Comparison of ENCODE assay signal across 12 cellular contexts in the genomic region with DNA sequence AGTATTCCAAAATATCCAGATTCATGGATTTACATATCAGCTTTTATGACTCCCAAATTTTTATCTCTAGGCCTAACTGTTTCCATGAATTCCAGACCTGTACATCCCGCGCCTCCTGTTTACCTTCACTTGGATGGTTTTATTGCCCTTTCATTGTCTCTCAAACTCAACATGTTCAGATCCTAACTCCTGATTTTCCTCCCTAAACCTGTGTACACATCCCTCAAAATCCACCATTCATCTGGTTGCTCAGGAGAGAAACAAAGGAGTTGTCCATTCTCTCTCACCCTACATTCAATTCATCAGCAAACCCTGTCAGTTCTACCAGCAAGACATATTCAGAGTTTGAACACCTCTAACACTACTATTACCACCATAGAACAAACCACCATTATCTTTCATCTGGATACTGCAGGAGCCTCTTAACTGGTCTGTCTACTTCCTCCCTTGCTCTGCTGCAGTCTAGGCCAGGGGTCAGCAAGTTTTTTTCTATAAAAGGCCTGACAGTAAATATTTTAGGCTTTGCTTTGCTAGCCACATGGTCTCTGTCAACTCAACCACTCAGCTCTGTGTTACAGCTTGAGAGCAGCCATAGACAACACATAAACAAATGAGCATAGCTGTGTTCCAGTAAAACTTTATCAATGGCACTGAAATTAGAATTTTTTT. TPM values are rescaled to one million over a fixed set of nuclear protein-coding genes. Genes with fewer than 3 reads are reported as not detected.
DNase-seq lines count a peak whose midpoint lies in the region; ATAC-seq and TF ChIP-seq lines count a peak whose summit lies in the region.
"Had no signal": no experiment of that assay in that cellular context is flagged by ENCODE, and none has a peak within 500 bp of the region (broad histone marks: within the 10 kb centered on the region; RNA-seq: fewer than 3 reads in every experiment).

No MANE protein-coding gene starts in this region.

- no peak for TF ChIP-seq CTCF in activated CD8-positive, alpha-beta T cell treated with anti-CD3 and anti-CD28 coated beads for 36 hours (IDR thresholded peaks at IDR 0.05)
- TF ChIP-seq CTCF in VCaP (conservative IDR thresholded peaks at IDR 0.05) (no peak), foreskin fibroblast (IDR thresholded peaks at IDR 0.05; ENCODE audit: low read depth, low read length) (no peak)

- H3K27me3 Mint-ChIP-seq in activated CD8-positive, alpha-beta T cell treated with anti-CD3 and anti-CD28 coated beads for 36 hours = peaks cover 3% of the 10 kb centered on the region
- H3K27me3 Mint-ChIP-seq in activated CD8-positive, alpha-beta T cell treated with anti-CD3 and anti-CD28 coated beads, Interleukin-2, amount 10 ng/mL, durations not matched to agents 7 days and 5 days (ENCODE audit: low read depth) = no peaks in the 10 kb centered on the region
- H3K27me3 Mint-ChIP-seq in stimulated activated naive B cell treated with anti-CD40 and anti-IgM and Interleukin-4, amounts not matched to agents 10 μg/mL and 1 μg/mL and 100 μg/mL, for 72 hours = no peaks in the 10 kb centered on the region

- DNase-seq in activated CD8-positive, alpha-beta T cell treated with anti-CD3 and anti-CD28 coated beads for 36 hours = no peak
- no peak for DNase-seq in activated CD8-positive, alpha-beta T cell treated with anti-CD3 and anti-CD28 coated beads, Interleukin-2, amount 10 ng/mL, durations not matched to agents 7 days and 5 days
- DNase-seq in foreskin fibroblast = peak; percentile 26 to 36
- DNase-seq in stimulated activated naive B cell treated with anti-CD40 and anti-IgM and Interleukin-4, amounts not matched to agents 10 μg/mL and 1 μg/mL and 100 μg/mL, for 72 hours = no peak
- DNase-seq in NOMO-1 treated with dmso at 0.1 percent for 144 hours (lab: John Stamatoyannopoulos, UW; ENCODE audit: unreplicated experiment) = no peak
- DNase-seq in NCI-H2107 (lab: John Stamatoyannopoulos, UW) = no peak
- DNase-seq: immature natural killer cell, NCI-H1436, NCI-H82 had no signal

- peak overlapping the region; percentile 2 for H3K4me3 Mint-ChIP-seq in activated CD8-positive, alpha-beta T cell treated with anti-CD3 and anti-CD28 coated beads for 36 hours
- H3K4me3 Mint-ChIP-seq in activated CD8-positive, alpha-beta T cell treated with anti-CD3 and anti-CD28 coated beads, Interleukin-2, amount 10 ng/mL, durations not matched to agents 7 days and 5 days = no peak overlapping the region
- H3K4me3 Mint-ChIP-seq in stimulated activated naive B cell treated with anti-CD40 and anti-IgM and Interleukin-4, amounts not matched to agents 10 μg/mL and 1 μg/mL and 100 μg/mL, for 72 hours = no peak overlapping the region
- H3K4me3 Mint-ChIP-seq: immature natural killer cell had no signal

- intact Hi-C loops in activated CD8-positive, alpha-beta T cell treated with anti-CD3 and anti-CD28 coated beads for 36 hours (cut with micrococcal nuclease) = no loop called here

- peak overlapping the region; percentile 94 for H3K27ac Mint-ChIP-seq in activated CD8-positive, alpha-beta T cell treated with anti-CD3 and anti-CD28 coated beads for 36 hours
- no peak overlapping the region for H3K27ac Mint-ChIP-seq in activated CD8-positive, alpha-beta T cell treated with anti-CD3 and anti-CD28 coated beads, Interleukin-2, amount 10 ng/mL, durations not matched to agents 7 days and 5 days
- H3K27ac Mint-ChIP-seq in stimulated activated naive B cell treated with anti-CD40 and anti-IgM and Interleukin-4, amounts not matched to agents 10 μg/mL and 1 μg/mL and 100 μg/mL, for 72 hours = peak overlapping the region; percentile 49
- H3K27ac Mint-ChIP-seq: immature natural killer cell had no signal

- H3K27ac ChIP-seq in VCaP = peak overlapping the region; percentile 56

- no peak overlapping the region for H3K4me3 ChIP-seq in foreskin fibroblast (ENCODE audit: low read depth in 1 of 2, low read length in 2 of 2)

- no peak for ATAC-seq in activated CD8-positive, alpha-beta T cell treated with anti-CD3 and anti-CD28 coated beads for 36 hours
- no peak for ATAC-seq in activated CD8-positive, alpha-beta T cell treated with anti-CD3 and anti-CD28 coated beads, Interleukin-2, amount 10 ng/mL, durations not matched to agents 7 days and 5 days
- ATAC-seq in stimulated activated naive B cell treated with anti-CD40 and anti-IgM and Interleukin-4, amounts not matched to agents 10 μg/mL and 1 μg/mL and 100 μg/mL, for 72 hours (replicated peaks) = no peak
- no peak for ATAC-seq in HG03139 (IDR thresholded peaks at IDR 0.05; ENCODE audit: unreplicated experiment)

- peaks cover 36% of the 10 kb centered on the region for H3K4me1 Mint-ChIP-seq in activated CD8-positive, alpha-beta T cell treated with anti-CD3 and anti-CD28 coated beads for 36 hours (ENCODE audit: low read depth)
- peaks cover 23% of the 10 kb centered on the region for H3K4me1 Mint-ChIP-seq in activated CD8-positive, alpha-beta T cell treated with anti-CD3 and anti-CD28 coated beads, Interleukin-2, amount 10 ng/mL, durations not matched to agents 7 days and 5 days (ENCODE audit: low read depth)
- peaks cover 5 to 14% of the 10 kb centered on the region in 2 donors for H3K4me1 Mint-ChIP-seq in stimulated activated naive B cell treated with anti-CD40 and anti-IgM and Interleukin-4, amounts not matched to agents 10 μg/mL and 1 μg/mL and 100 μg/mL, for 72 hours
- H3K4me1 Mint-ChIP-seq: immature natural killer cell had no signal

- H3K9me3 Mint-ChIP-seq in activated CD8-positive, alpha-beta T cell treated with anti-CD3 and anti-CD28 coated beads for 36 hours = no peaks in the 10 kb centered on the region
- H3K9me3 Mint-ChIP-seq in activated CD8-positive, alpha-beta T cell treated with anti-CD3 and anti-CD28 coated beads, Interleukin-2, amount 10 ng/mL, durations not matched to agents 7 days and 5 days (ENCODE audit: insufficient read depth) = no peaks in the 10 kb centered on the region
- H3K9me3 Mint-ChIP-seq in stimulated activated naive B cell treated with anti-CD40 and anti-IgM and Interleukin-4, amounts not matched to agents 10 μg/mL and 1 μg/mL and 100 μg/mL, for 72 hours = no peaks in the 10 kb centered on the region

- POLR2A ChIA-PET in activated CD8-positive, alpha-beta T cell treated with anti-CD3 and anti-CD28 coated beads for 36 hours (lab: Charles Lee) = interaction anchor here (1.1 to 1.7 kb wide), 4 partner anchors 12 to 168 kb away, joined by 4 read pairs; partner anchors contain the start of genes ATP6V0D1, KCTD19 and LRRC36
- POLR2A ChIA-PET in activated CD8-positive, alpha-beta T cell treated with anti-CD3 and anti-CD28 coated beads, Interleukin-2, amount 10 ng/mL, durations not matched to agents 7 days and 5 days (lab: Charles Lee) = no interaction called here

- CTCF ChIA-PET in activated CD8-positive, alpha-beta T cell treated with anti-CD3 and anti-CD28 coated beads for 36 hours (lab: Charles Lee) = interaction anchor here (0.6 to 1.9 kb wide), 4 partner anchors 14 to 87 kb away, joined by 3 to 8 read pairs (median 4); partner anchors contain the start of genes KCTD19 and LRRC36
- CTCF ChIA-PET in activated CD8-positive, alpha-beta T cell treated with anti-CD3 and anti-CD28 coated beads, Interleukin-2, amount 10 ng/mL, durations not matched to agents 7 days and 5 days (lab: Charles Lee) = interaction anchor here (0.7 to 2.7 kb wide), 3 partner anchors 14 to 28 kb away, joined by 3 to 17 read pairs (median 5); partner anchors contain the start of genes KCTD19 and LRRC36

- H3K36me3 Mint-ChIP-seq in activated CD8-positive, alpha-beta T cell treated with anti-CD3 and anti-CD28 coated beads for 36 hours (ENCODE audit: low read depth) = no peaks in the 10 kb centered on the region
- H3K36me3 Mint-ChIP-seq in activated CD8-positive, alpha-beta T cell treated with anti-CD3 and anti-CD28 coated beads, Interleukin-2, amount 10 ng/mL, durations not matched to agents 7 days and 5 days (ENCODE audit: low read depth) = no peaks in the 10 kb centered on the region
- H3K36me3 Mint-ChIP-seq in stimulated activated naive B cell treated with anti-CD40 and anti-IgM and Interleukin-4, amounts not matched to agents 10 μg/mL and 1 μg/mL and 100 μg/mL, for 72 hours = no peaks in the 10 kb centered on the region
- H3K36me3 Mint-ChIP-seq: immature natural killer cell had no signal

RNA-seq across cellular contexts. Expression of gene KCTD19, which starts 14.0 kb away (rescaled TPM):
- 1 to 10 TPM; 3.0 to 3.9 TPM for total RNA-seq in activated CD8-positive, alpha-beta T cell treated with anti-CD3 and anti-CD28 coated beads for 36 hours
- total RNA-seq in activated CD8-positive, alpha-beta T cell treated with anti-CD3 and anti-CD28 coated beads, Interleukin-2, amount 10 ng/mL, durations not matched to agents 7 days and 5 days = 1 to 10 TPM in 1 of 2 experiments, under 1 TPM in 1; 0.65 to 1.1 TPM
- total RNA-seq: cardiac septum had no signal

RNA-seq across cellular contexts. Expression of gene LRRC36, which starts 14.0 kb away (rescaled TPM):
- under 1 TPM; 0.81 to 0.90 TPM for total RNA-seq in activated CD8-positive, alpha-beta T cell treated with anti-CD3 and anti-CD28 coated beads for 36 hours
- not detected for total RNA-seq in activated CD8-positive, alpha-beta T cell treated with anti-CD3 and anti-CD28 coated beads, Interleukin-2, amount 10 ng/mL, durations not matched to agents 7 days and 5 days
- total RNA-seq: cardiac septum had no signal

RNA-seq across cellular contexts. Expression of gene PLEKHG4, which starts 33.3 kb away (rescaled TPM):
- total RNA-seq in activated CD8-positive, alpha-beta T cell treated with anti-CD3 and anti-CD28 coated beads for 36 hours = 10 to 100 TPM; 17.3 to 20.8 TPM
- total RNA-seq in activated CD8-positive, alpha-beta T cell treated with anti-CD3 and anti-CD28 coated beads, Interleukin-2, amount 10 ng/mL, durations not matched to agents 7 days and 5 days = 10 to 100 TPM; 13.6 to 16.3 TPM

Comparison
In these comparisons a context has a peak if more than half of its experiments do, and no peak if none do; other contexts are left out.
1. DNase-seq: peak in foreskin fibroblast (2 of 2); none in activated CD8-positive, alpha-beta T cell treated with anti-CD3 and anti-CD28 coated beads for 36 hours (single experiment), activated CD8-positive, alpha-beta T cell treated with anti-CD3 and anti-CD28 coated beads, Interleukin-2, amount 10 ng/mL, durations not matched to agents 7 days and 5 days (single experiment), stimulated activated naive B cell treated with anti-CD40 and anti-IgM and Interleukin-4, amounts not matched to agents 10 μg/mL and 1 μg/mL and 100 μg/mL, for 72 hours (single experiment), NOMO-1 treated with dmso at 0.1 percent for 144 hours (single experiment) and NCI-H2107 (single experiment).